ENCODE assay signal across 1 cellular context in the genomic region with DNA sequence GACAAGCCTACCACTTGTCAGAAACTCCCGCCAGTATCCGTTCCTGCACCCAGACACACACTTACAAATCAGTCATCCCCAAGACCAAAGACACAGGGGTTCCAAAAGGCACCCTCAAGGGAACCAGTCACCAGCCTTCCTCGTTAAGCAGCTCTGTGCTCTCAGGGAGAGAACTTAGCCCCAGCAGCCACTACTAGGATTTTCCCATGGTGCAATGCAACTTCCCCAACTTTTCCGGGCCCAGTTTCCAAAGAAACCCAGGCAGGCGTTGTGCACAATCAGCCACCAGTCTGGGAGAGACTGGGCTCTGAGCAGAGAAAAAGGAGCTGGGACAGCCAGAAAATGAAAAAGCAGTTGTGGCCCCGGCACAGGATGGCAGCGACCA.
TF ChIP-seq lines count a peak whose summit lies in the region.

No MANE protein-coding gene starts in this region.

TF ChIP-seq in GM23338, 12 proteins besides CTCF, POLR2A, EP300 and RAD21 (continued from another document):
- TF ChIP-seq, protein P1, sequence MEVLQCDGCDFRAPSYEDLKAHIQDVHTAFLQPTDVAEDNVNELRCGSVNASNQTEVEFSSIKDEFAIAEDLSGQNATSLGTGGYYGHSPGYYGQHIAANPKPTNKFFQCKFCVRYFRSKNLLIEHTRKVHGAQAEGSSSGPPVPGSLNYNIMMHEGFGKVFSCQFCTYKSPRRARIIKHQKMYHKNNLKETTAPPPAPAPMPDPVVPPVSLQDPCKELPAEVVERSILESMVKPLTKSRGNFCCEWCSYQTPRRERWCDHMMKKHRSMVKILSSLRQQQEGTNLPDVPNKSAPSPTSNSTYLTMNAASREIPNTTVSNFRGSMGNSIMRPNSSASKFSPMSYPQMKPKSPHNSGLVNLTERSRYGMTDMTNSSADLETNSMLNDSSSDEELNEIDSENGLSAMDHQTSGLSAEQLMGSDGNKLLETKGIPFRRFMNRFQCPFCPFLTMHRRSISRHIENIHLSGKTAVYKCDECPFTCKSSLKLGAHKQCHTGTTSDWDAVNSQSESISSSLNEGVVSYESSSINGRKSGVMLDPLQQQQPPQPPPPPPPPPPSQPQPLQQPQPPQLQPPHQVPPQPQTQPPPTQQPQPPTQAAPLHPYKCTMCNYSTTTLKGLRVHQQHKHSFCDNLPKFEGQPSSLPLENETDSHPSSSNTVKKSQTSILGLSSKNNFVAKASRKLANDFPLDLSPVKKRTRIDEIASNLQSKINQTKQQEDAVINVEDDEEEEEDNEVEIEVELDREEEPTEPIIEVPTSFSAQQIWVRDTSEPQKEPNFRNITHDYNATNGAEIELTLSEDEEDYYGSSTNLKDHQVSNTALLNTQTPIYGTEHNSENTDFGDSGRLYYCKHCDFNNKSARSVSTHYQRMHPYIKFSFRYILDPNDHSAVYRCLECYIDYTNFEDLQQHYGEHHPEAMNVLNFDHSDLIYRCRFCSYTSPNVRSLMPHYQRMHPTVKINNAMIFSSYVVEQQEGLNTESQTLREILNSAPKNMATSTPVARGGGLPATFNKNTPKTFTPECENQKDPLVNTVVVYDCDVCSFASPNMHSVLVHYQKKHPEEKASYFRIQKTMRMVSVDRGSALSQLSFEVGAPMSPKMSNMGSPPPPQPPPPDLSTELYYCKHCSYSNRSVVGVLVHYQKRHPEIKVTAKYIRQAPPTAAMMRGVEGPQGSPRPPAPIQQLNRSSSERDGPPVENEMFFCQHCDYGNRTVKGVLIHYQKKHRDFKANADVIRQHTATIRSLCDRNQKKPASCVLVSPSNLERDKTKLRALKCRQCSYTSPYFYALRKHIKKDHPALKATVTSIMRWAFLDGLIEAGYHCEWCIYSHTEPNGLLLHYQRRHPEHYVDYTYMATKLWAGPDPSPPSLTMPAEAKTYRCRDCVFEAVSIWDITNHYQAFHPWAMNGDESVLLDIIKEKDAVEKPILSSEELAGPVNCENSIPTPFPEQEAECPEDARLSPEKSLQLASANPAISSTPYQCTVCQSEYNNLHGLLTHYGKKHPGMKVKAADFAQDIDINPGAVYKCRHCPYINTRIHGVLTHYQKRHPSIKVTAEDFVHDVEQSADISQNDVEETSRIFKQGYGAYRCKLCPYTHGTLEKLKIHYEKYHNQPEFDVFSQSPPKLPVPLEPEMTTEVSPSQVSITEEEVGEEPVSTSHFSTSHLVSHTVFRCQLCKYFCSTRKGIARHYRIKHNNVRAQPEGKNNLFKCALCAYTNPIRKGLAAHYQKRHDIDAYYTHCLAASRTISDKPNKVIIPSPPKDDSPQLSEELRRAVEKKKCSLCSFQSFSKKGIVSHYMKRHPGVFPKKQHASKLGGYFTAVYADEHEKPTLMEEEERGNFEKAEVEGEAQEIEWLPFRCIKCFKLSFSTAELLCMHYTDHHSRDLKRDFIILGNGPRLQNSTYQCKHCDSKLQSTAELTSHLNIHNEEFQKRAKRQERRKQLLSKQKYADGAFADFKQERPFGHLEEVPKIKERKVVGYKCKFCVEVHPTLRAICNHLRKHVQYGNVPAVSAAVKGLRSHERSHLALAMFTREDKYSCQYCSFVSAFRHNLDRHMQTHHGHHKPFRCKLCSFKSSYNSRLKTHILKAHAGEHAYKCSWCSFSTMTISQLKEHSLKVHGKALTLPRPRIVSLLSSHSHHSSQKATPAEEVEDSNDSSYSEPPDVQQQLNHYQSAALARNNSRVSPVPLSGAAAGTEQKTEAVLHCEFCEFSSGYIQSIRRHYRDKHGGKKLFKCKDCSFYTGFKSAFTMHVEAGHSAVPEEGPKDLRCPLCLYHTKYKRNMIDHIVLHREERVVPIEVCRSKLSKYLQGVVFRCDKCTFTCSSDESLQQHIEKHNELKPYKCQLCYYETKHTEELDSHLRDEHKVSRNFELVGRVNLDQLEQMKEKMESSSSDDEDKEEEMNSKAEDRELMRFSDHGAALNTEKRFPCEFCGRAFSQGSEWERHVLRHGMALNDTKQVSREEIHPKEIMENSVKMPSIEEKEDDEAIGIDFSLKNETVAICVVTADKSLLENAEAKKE (CRISPR knock-in tag; IDR thresholded peaks at IDR 0.05) = no peak
- TF ChIP-seq ZNF331 (CRISPR knock-in tag; IDR thresholded peaks at IDR 0.05; ENCODE audit: low read depth) (no peak), STAT1 (IDR thresholded peaks at IDR 0.05; ENCODE audit: unreplicated experiment) (no peak)
